Comparison of ENCODE assay signal across 19 cellular contexts in genomic region chr10:76454539-76455137, GRCh38.
"Had no signal": no experiment of that assay in that cellular context is flagged by ENCODE, and none has a peak within 500 bp of the region (broad histone marks: within the 10 kb centered on the region; RNA-seq: fewer than 3 reads in every experiment).

No MANE protein-coding gene starts in this region.

- H3K4me3 Mint-ChIP-seq: activated CD4-positive, alpha-beta memory T cell treated with anti-CD3 and anti-CD28 coated beads for 36 hours; activated T-cell treated with anti-CD3 and anti-CD28 coated beads, Interleukin-2, amount 50 U/mL, for 24 hours; central memory CD8-positive, alpha-beta T cell; memory B cell; natural killer cell; T-cell had no signal

- H3K27ac ChIP-seq: WERI-Rb-1 had no signal

- H3K4me1 ChIP-seq: foreskin keratinocyte had no signal

- H3K27me3 Mint-ChIP-seq: activated CD4-positive, alpha-beta memory T cell treated with anti-CD3 and anti-CD28 coated beads for 36 hours; activated T-cell treated with anti-CD3 and anti-CD28 coated beads, Interleukin-2, amount 50 U/mL, for 24 hours; central memory CD8-positive, alpha-beta T cell; memory B cell had no signal

- H3K4me1 Mint-ChIP-seq: central memory CD8-positive, alpha-beta T cell; memory B cell; natural killer cell; T-cell had no signal

- ATAC-seq: foreskin keratinocyte; left colon; natural killer cell; stimulated activated naive CD8-positive, alpha-beta T cell treated with anti-CD3 and anti-CD28 coated beads, Interleukin-15, Interleukin-2, amounts not matched to agents 100 U/mL and 50 U/mL, for 24 hours; T-cell had no signal

- DNase-seq: activated CD4-positive, alpha-beta memory T cell treated with anti-CD3 and anti-CD28 coated beads for 36 hours; activated naive CD4-positive, alpha-beta T cell treated with anti-CD3 and anti-CD28 coated beads, Interleukin-2, amount 50 U/mL, for 16 hours; activated T-cell treated with anti-CD3 and anti-CD28 coated beads, Interleukin-2, amount 50 U/mL, for 24 hours; cortex of kidney; effector CD8-positive, alpha-beta T cell; esophagus squamous epithelium; foreskin keratinocyte; left colon; natural killer cell; posterior cingulate gyrus; stimulated activated naive CD8-positive, alpha-beta T cell treated with anti-CD3 and anti-CD28 coated beads, Interleukin-15, Interleukin-2, amounts not matched to agents 100 U/mL and 50 U/mL, for 24 hours; T-cell; T-helper 9 cell; WERI-Rb-1 had no signal

- H3K4me3 ChIP-seq: adrenal gland, esophagus squamous epithelium had no signal

- H3K27ac Mint-ChIP-seq: activated CD4-positive, alpha-beta memory T cell treated with anti-CD3 and anti-CD28 coated beads for 36 hours; activated T-cell treated with anti-CD3 and anti-CD28 coated beads, Interleukin-2, amount 50 U/mL, for 24 hours; memory B cell; natural killer cell; T-cell had no signal

- H3K9me3 ChIP-seq: adrenal gland, esophagus squamous epithelium had no signal

- H3K9me3 Mint-ChIP-seq: activated T-cell treated with anti-CD3 and anti-CD28 coated beads, Interleukin-2, amount 50 U/mL, for 24 hours; central memory CD8-positive, alpha-beta T cell had no signal

- H3K36me3 ChIP-seq: adrenal gland, esophagus squamous epithelium, WERI-Rb-1 had no signal

- H3K27me3 ChIP-seq: adrenal gland, esophagus squamous epithelium, foreskin keratinocyte had no signal

- FAIRE-seq: endothelial cell of umbilical vein, islet of Langerhans had no signal

- H3K36me3 Mint-ChIP-seq: activated CD4-positive, alpha-beta memory T cell treated with anti-CD3 and anti-CD28 coated beads for 36 hours; memory B cell; natural killer cell; T-cell had no signal
